ENCODE assay signal across 11 cellular contexts in the genomic region with DNA sequence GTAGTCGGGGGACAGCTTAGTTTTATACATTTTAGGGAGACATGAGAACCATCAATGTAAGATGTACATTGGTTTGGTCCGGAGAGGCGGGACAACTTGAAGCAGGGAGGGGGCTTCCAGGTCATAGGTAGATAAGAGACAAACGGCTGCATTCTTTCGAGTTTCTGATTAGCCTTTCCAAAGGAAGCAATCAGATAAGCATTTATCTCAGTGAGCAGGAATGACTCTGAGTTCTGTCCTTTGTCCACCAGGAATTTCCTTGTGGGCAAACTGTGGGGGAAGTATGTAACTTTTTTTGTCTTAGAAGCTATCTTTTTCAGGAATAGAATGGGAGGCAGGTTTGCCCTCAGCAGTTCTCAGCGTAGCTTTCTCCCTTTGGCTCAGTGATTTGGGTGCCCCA. TPM values are rescaled to one million over a fixed set of nuclear protein-coding genes. Genes with fewer than 3 reads are reported as not detected.
DNase-seq lines count a peak whose midpoint lies in the region; ATAC-seq, FAIRE-seq and TF ChIP-seq lines count a peak whose summit lies in the region.
"Had no signal": no experiment of that assay in that cellular context is flagged by ENCODE, and none has a peak within 500 bp of the region (broad histone marks: within the 10 kb centered on the region; RNA-seq: fewer than 3 reads in every experiment).

No MANE protein-coding gene starts in this region.

- no peaks in the 10 kb centered on the region for H3K9me3 ChIP-seq in stomach
- H3K9me3 ChIP-seq in small intestine (ENCODE audit: control insufficient read depth, low read depth), result no peaks in the 10 kb centered on the region

- 43 to 57% (median 47%) methylated on average over 6 of the region's 6 CpGs for WGBS in stomach, 5 donors
- WGBS in small intestine, 3 donors, result 53 to 65% (median 55%) methylated on average over 6 of the region's 6 CpGs

- peak overlapping the region; percentile 88 for H3K4me3 ChIP-seq in WI38 (ENCODE audit: low read depth, low read length)
- H3K4me3 ChIP-seq in stomach, result peak overlapping the region; percentile 87 to 99 (median 96)
- peak overlapping the region in 1 of 2 donors; percentile 98 for H3K4me3 ChIP-seq in small intestine (ENCODE audit: low read depth in 1 of 2, low read length in 2 of 2)

- H3K4me1 Mint-ChIP-seq in activated CD8-positive, alpha-beta memory T cell treated with anti-CD3 and anti-CD28 coated beads, Interleukin-2, amount 10 ng/mL, durations not matched to agents 7 days and 5 days, result peaks cover 50% of the 10 kb centered on the region
- H3K4me1 Mint-ChIP-seq in glutamatergic neuron (ENCODE audit: low read depth, unreplicated experiment), result peaks cover 22% of the 10 kb centered on the region

- H3K27ac Mint-ChIP-seq in activated CD8-positive, alpha-beta memory T cell treated with anti-CD3 and anti-CD28 coated beads, Interleukin-2, amount 10 ng/mL, durations not matched to agents 7 days and 5 days, result peak overlapping the region; percentile 80
- H3K27ac Mint-ChIP-seq in glutamatergic neuron (ENCODE audit: unreplicated experiment), result peak overlapping the region; percentile 34

- CTCF ChIA-PET in activated CD8-positive, alpha-beta memory T cell treated with anti-CD3 and anti-CD28 coated beads, Interleukin-2, amount 10 ng/mL, durations not matched to agents 7 days and 5 days (lab: Charles Lee), result interaction anchor here (0.6 to 5.9 kb wide), 5 partner anchors 10 to 167 kb away, joined by 3 to 52 read pairs (median 4); a partner anchor contains a TSS

- H3K36me3 Mint-ChIP-seq in activated CD8-positive, alpha-beta memory T cell treated with anti-CD3 and anti-CD28 coated beads, Interleukin-2, amount 10 ng/mL, durations not matched to agents 7 days and 5 days, result peaks cover 39% of the 10 kb centered on the region
- no peaks in the 10 kb centered on the region for H3K36me3 Mint-ChIP-seq in glutamatergic neuron (ENCODE audit: unreplicated experiment)

- H3K4me1 ChIP-seq in stomach (peaks cover 37 to 68% (median 59%) of the 10 kb centered on the region in 4 donors), small intestine (ENCODE audit: control insufficient read depth in 2 of 2, insufficient read depth in 1 of 2, low read depth in 1 of 2, low read length in 1 of 2) (peaks cover 4 to 17% of the 10 kb centered on the region in 2 donors)

- peak overlapping the region in 3 of 5 donors; percentile 90 to 93 (median 92) for H3K27ac ChIP-seq in stomach
- no peak overlapping the region for H3K27ac ChIP-seq in small intestine (ENCODE audit: low read depth in 1 of 2, low read length in 1 of 2)

- intact Hi-C loops in stomach (cut with DNase I; ENCODE audit: low total_unique reads), result no loop called here

- TF ChIP-seq EP300 in stomach (IDR thresholded peaks at IDR 0.05), result no peak

- H3K27me3 ChIP-seq in stomach (no peaks in the 10 kb centered on the region), small intestine (ENCODE audit: control insufficient read depth in 2 of 2, insufficient read depth in 2 of 2, low read length in 2 of 2) (no peaks in the 10 kb centered on the region)

- H3K4me3 Mint-ChIP-seq in activated CD8-positive, alpha-beta memory T cell treated with anti-CD3 and anti-CD28 coated beads, Interleukin-2, amount 10 ng/mL, durations not matched to agents 7 days and 5 days, result peak overlapping the region; percentile 86
- H3K4me3 Mint-ChIP-seq in glutamatergic neuron (ENCODE audit: unreplicated experiment), result peak overlapping the region; percentile 97

- H3K9me3 Mint-ChIP-seq in activated CD8-positive, alpha-beta memory T cell treated with anti-CD3 and anti-CD28 coated beads, Interleukin-2, amount 10 ng/mL, durations not matched to agents 7 days and 5 days (ENCODE audit: low read depth), result no peaks in the 10 kb centered on the region
- H3K9me3 Mint-ChIP-seq in glutamatergic neuron (ENCODE audit: unreplicated experiment), result peaks cover 9% of the 10 kb centered on the region

- no peak for ATAC-seq in activated CD8-positive, alpha-beta memory T cell treated with anti-CD3 and anti-CD28 coated beads, Interleukin-2, amount 10 ng/mL, durations not matched to agents 7 days and 5 days

- no peak for DNase-seq in activated CD8-positive, alpha-beta memory T cell treated with anti-CD3 and anti-CD28 coated beads, Interleukin-2, amount 10 ng/mL, durations not matched to agents 7 days and 5 days
- no peak for DNase-seq in activated CD8-positive, alpha-beta memory T cell treated with anti-CD3 and anti-CD28 coated beads, Interleukin-2, amount 50 U/mL, for 4 hours
- DNase-seq in glutamatergic neuron (no peak), stomach (no peak), small intestine (no peak), GM19238 (ENCODE audit: insufficient read length, low spot score) (no peak)
- no peak for DNase-seq in stimulated activated CD4-positive, alpha-beta T cell treated with anti-CD3 and anti-CD28 coated beads, Interleukin-2, amount 100 ng/mL, for 24 hours
- DNase-seq: central memory CD4-positive, alpha-beta T cell; nucleus accumbens had no signal

- H3K36me3 ChIP-seq in stomach (peaks cover 27 to 51% (median 51%) of the 10 kb centered on the region in 4 donors), small intestine (ENCODE audit: control insufficient read depth in 2 of 2, insufficient read depth in 2 of 2, low read length in 2 of 2) (peaks cover 2 to 3% of the 10 kb centered on the region in 2 donors)

- no peak for TF ChIP-seq POLR2A in stomach (IDR thresholded peaks at IDR 0.05)

- H3K27me3 Mint-ChIP-seq in activated CD8-positive, alpha-beta memory T cell treated with anti-CD3 and anti-CD28 coated beads, Interleukin-2, amount 10 ng/mL, durations not matched to agents 7 days and 5 days, result no peaks in the 10 kb centered on the region
- H3K27me3 Mint-ChIP-seq in glutamatergic neuron (ENCODE audit: unreplicated experiment), result peaks cover 4% of the 10 kb centered on the region

- no peak for TF ChIP-seq CTCF in WI38 (IDR thresholded peaks at IDR 0.05; ENCODE audit: low read depth, low read length)
- no peak for TF ChIP-seq CTCF in glutamatergic neuron (IDR thresholded peaks at IDR 0.05; ENCODE audit: partially characterized antibody, unreplicated experiment)
- TF ChIP-seq CTCF in stomach (IDR thresholded peaks at IDR 0.05), result no peak

- FAIRE-seq in small intestine (lab: Jason Lieb, UNC), result no peak

RNA-seq across cellular contexts. Expression of a gene that starts 1.4 kb away (rescaled TPM):
- 10 to 100 TPM; 37.2 to 42.6 TPM for total RNA-seq in activated CD8-positive, alpha-beta memory T cell treated with anti-CD3 and anti-CD28 coated beads, Interleukin-2, amount 10 ng/mL, durations not matched to agents 7 days and 5 days
- total RNA-seq in glutamatergic neuron (ENCODE audit: unreplicated experiment) (43.3 TPM), stomach (10 to 100 TPM; 20.4 to 41.1 (median 33.3) TPM)
- polyA plus RNA-seq in stomach (10 to 100 TPM; 17.8 to 19.4 (median 19.3) TPM), small intestine (10 to 100 TPM; 20.3 to 23.3 (median 22.5) TPM)

RNA-seq across cellular contexts. Expression of a gene that starts 21.2 kb away (rescaled TPM):
- not detected for total RNA-seq in activated CD8-positive, alpha-beta memory T cell treated with anti-CD3 and anti-CD28 coated beads, Interleukin-2, amount 10 ng/mL, durations not matched to agents 7 days and 5 days
- total RNA-seq in glutamatergic neuron (ENCODE audit: unreplicated experiment), result not detected
- total RNA-seq in stomach, result not detected
- not detected for polyA plus RNA-seq in stomach
- under 1 TPM in 1 of 3 donors, not detected in 2; 0.13 TPM for polyA plus RNA-seq in small intestine

RNA-seq across cellular contexts. Expression of a gene that starts 39.7 kb away (rescaled TPM):
- not detected for total RNA-seq in activated CD8-positive, alpha-beta memory T cell treated with anti-CD3 and anti-CD28 coated beads, Interleukin-2, amount 10 ng/mL, durations not matched to agents 7 days and 5 days
- total RNA-seq in glutamatergic neuron (ENCODE audit: unreplicated experiment) (183 TPM), stomach (1 to 10 TPM in 1 of 5 donors, not detected in 4; 4.4 TPM)
- polyA plus RNA-seq in stomach (1 to 10 TPM in 1 of 3 donors, under 1 TPM in 1, not detected in 1; 0.28 to 1.2 TPM), small intestine (under 1 TPM in 1 of 3 donors, not detected in 2; 0.51 TPM)
- total RNA-seq: subcutaneous adipose tissue had no signal

RNA-seq across cellular contexts. Expression of a gene that starts 58.1 kb away (rescaled TPM):
- total RNA-seq in activated CD8-positive, alpha-beta memory T cell treated with anti-CD3 and anti-CD28 coated beads, Interleukin-2, amount 10 ng/mL, durations not matched to agents 7 days and 5 days, result 10 to 100 TPM; 79.6 to 90.2 TPM
- 93.6 TPM for total RNA-seq in glutamatergic neuron (ENCODE audit: unreplicated experiment)
- 100 to 1,000 TPM in 3 of 5 donors, 10 to 100 TPM in 2; 51.3 to 146 (median 100) TPM for total RNA-seq in stomach
- 10 to 100 TPM; 51.5 to 53.2 (median 51.5) TPM for polyA plus RNA-seq in stomach
- 100 to 1,000 TPM in 1 of 3 donors, 10 to 100 TPM in 2; 75.8 to 117 (median 84.8) TPM for polyA plus RNA-seq in small intestine

Comparison
In these comparisons a context has a peak if more than half of its experiments do, and no peak if none do; other contexts are left out.
1. H3K27ac ChIP-seq: peak in stomach (3 of 5); none in small intestine (0 of 2).
2. RNA of a gene that starts 39.7 kb away (total RNA-seq): 183 TPM in glutamatergic neuron (single experiment); 4.4 TPM in stomach and not detected in activated CD8-positive, alpha-beta memory T cell treated with anti-CD3 and anti-CD28 coated beads, Interleukin-2, amount 10 ng/mL, durations not matched to agents 7 days and 5 days; every median in the first group is over 10 times any median in the second.